8 cellular contexts compared by ENCODE assay signal in genomic region chr2:171893824-171894611, GRCh38. TPM values are rescaled to one million over a fixed set of nuclear protein-coding genes. Genes with fewer than 3 reads are reported as not detected.
DNase-seq lines count a peak whose midpoint lies in the region; ATAC-seq and TF ChIP-seq lines count a peak whose summit lies in the region.

SLC25A12 (minus strand) TSS chr2:171894244; CDS start chr2:171894214, 30 bp downstream.

- H3K27me3 ChIP-seq in GM23338 (ENCODE audit: insufficient read depth) (no peaks in the 10 kb centered on the region), neural cell (ENCODE audit: insufficient read depth, low read depth, low read length) (no peaks in the 10 kb centered on the region)

- DNase-seq in EH (ENCODE audit: low read depth) (peak; percentile 79), GM23338 (ENCODE audit: low spot score) (peak; percentile 96), LHCN-M2 (ENCODE audit: low read depth) (peak; percentile 85), SIG-M5 treated with dmso at 0.1 percent for 504 hours (lab: John Stamatoyannopoulos, UW; ENCODE audit: unreplicated experiment) (peak; percentile 83), activated gamma-delta T cell (lab: John Stamatoyannopoulos, UW) (peak; percentile 52), foreskin fibroblast (peak; percentile 84 to 95)
- DNase-seq in stimulated activated naive CD8-positive, alpha-beta T cell treated with anti-CD3 and anti-CD28 coated beads, Interleukin-15, amount 100 ng/mL, for 72 hours = peak; percentile 72 to 78

- H3K9ac ChIP-seq in neural cell (ENCODE audit: low read length) = peak within 1 kb of the TSS; percentile 81

- H4K20me1 ChIP-seq in GM23338 (replicated peaks; ENCODE audit: insufficient read depth) (no peaks in the 10 kb centered on the region), neural cell (ENCODE audit: insufficient read depth) (no peaks in the 10 kb centered on the region)

- peak within 1 kb of the TSS; percentile 73 for H3K27ac Mint-ChIP-seq in GM23338
- H3K27ac Mint-ChIP-seq in stimulated activated naive CD8-positive, alpha-beta T cell treated with anti-CD3 and anti-CD28 coated beads, Interleukin-15, amount 100 ng/mL, for 72 hours = peak within 1 kb of the TSS; percentile 92 to 98

- no peaks in the 10 kb centered on the region for H3K79me2 ChIP-seq in GM23338 (replicated peaks; ENCODE audit: insufficient read depth)
- peaks cover 30% of the 10 kb centered on the region for H3K79me2 ChIP-seq in neural cell (replicated peaks; ENCODE audit: insufficient read depth, low read length)

- peaks cover 15% of the 10 kb centered on the region for H3K4me1 Mint-ChIP-seq in GM23338
- H3K4me1 Mint-ChIP-seq in stimulated activated naive CD8-positive, alpha-beta T cell treated with anti-CD3 and anti-CD28 coated beads, Interleukin-15, amount 100 ng/mL, for 72 hours = peaks cover 45% of the 10 kb centered on the region

- TF ChIP-seq EP300 in neural cell (conservative IDR thresholded peaks at IDR 0.05; ENCODE audit: poor library complexity, severe bottlenecking) = peak; percentile 58

- peak within 1 kb of the TSS; percentile 98 for H2AFZ ChIP-seq in GM23338
- peak within 1 kb of the TSS; percentile 86 for H2AFZ ChIP-seq in neural cell (ENCODE audit: low read depth, low read length)

- peak; percentile 44 for TF ChIP-seq RAD21 in neural cell (conservative IDR thresholded peaks at IDR 0.05)

- peaks cover 15% of the 10 kb centered on the region for H3K9me3 Mint-ChIP-seq in GM23338
- no peaks in the 10 kb centered on the region for H3K9me3 Mint-ChIP-seq in stimulated activated naive CD8-positive, alpha-beta T cell treated with anti-CD3 and anti-CD28 coated beads, Interleukin-15, amount 100 ng/mL, for 72 hours

- H3K4me3 ChIP-seq in GM23338 = peak within 1 kb of the TSS; percentile 97
- peak within 1 kb of the TSS; percentile 96 to 98 for H3K4me3 ChIP-seq in foreskin fibroblast (ENCODE audit: low read depth in 1 of 2, low read length in 2 of 2)
- peak within 1 kb of the TSS; percentile 78 for H3K4me3 ChIP-seq in neural cell (ENCODE audit: low read length)

- TF ChIP-seq CTCF in GM23338 (conservative IDR thresholded peaks at IDR 0.05; ENCODE audit: low read depth in 2 of 2) (no peak), foreskin fibroblast (IDR thresholded peaks at IDR 0.05; ENCODE audit: low read depth, low read length) (no peak), neural cell (IDR thresholded peaks at IDR 0.05; ENCODE audit: poor library complexity, severe bottlenecking) (no peak)

- H3K27me3 Mint-ChIP-seq in GM23338 (ENCODE audit: insufficient read depth, low read depth, poor library complexity) = peaks cover 7% of the 10 kb centered on the region
- no peaks in the 10 kb centered on the region for H3K27me3 Mint-ChIP-seq in stimulated activated naive CD8-positive, alpha-beta T cell treated with anti-CD3 and anti-CD28 coated beads, Interleukin-15, amount 100 ng/mL, for 72 hours

- peak within 1 kb of the TSS; percentile 80 for H3K4me2 ChIP-seq in GM23338
- peak within 1 kb of the TSS; percentile 91 for H3K4me2 ChIP-seq in neural cell (ENCODE audit: low read length)

- peak; percentile 97 for ATAC-seq in GM23338
- ATAC-seq in stimulated activated naive CD8-positive, alpha-beta T cell treated with anti-CD3 and anti-CD28 coated beads, Interleukin-15, amount 100 ng/mL, for 72 hours = peak; percentile 98

- peak within 1 kb of the TSS; percentile 91 for H3K4me3 Mint-ChIP-seq in GM23338
- H3K4me3 Mint-ChIP-seq in stimulated activated naive CD8-positive, alpha-beta T cell treated with anti-CD3 and anti-CD28 coated beads, Interleukin-15, amount 100 ng/mL, for 72 hours = peak within 1 kb of the TSS; percentile 91 to 96

- no peaks in the 10 kb centered on the region for H3K9me3 ChIP-seq in neural cell (ENCODE audit: low read length)

- peaks cover 4% of the 10 kb centered on the region; the same call in 1 of the 2 replicates for H3K4me1 ChIP-seq in GM23338 (ENCODE audit: insufficient read depth)

- H3F3A ChIP-seq in GM23338 (replicated peaks; ENCODE audit: low read depth) = no peaks in the 10 kb centered on the region
- H3F3A ChIP-seq in neural cell (ENCODE audit: insufficient read depth, low read length, poor library complexity, severe bottlenecking) = no peaks in the 10 kb centered on the region

- H3K36me3 ChIP-seq in GM23338 (ENCODE audit: insufficient read depth) (no peaks in the 10 kb centered on the region; the same call in 1 of the 2 replicates), neural cell (ENCODE audit: insufficient read depth, low read length) (peaks cover 6% of the 10 kb centered on the region)

- H3K27ac ChIP-seq in GM23338 (ENCODE audit: low read depth) = no peak within 1 kb of the TSS
- H3K27ac ChIP-seq in neural cell (ENCODE audit: low read length) = peak within 1 kb of the TSS; percentile 77

- H3K36me3 Mint-ChIP-seq in GM23338 (ENCODE audit: low read depth) = peaks cover 8% of the 10 kb centered on the region; the same call in 2 of the 3 replicates

- H3K9me2 ChIP-seq in GM23338 (ENCODE audit: insufficient read depth) (no peaks in the 10 kb centered on the region), neural cell (ENCODE audit: insufficient read depth, low read length) (no peaks in the 10 kb centered on the region)

TF ChIP-seq in GM23338, 12 proteins besides CTCF, POLR2A, EP300 and RAD21:
- TF ChIP-seq POLR2AphosphoS5 (IDR thresholded peaks at IDR 0.05; ENCODE audit: low read depth) (peak; percentile 77), CREB1 (CRISPR knock-in tag; IDR thresholded peaks at IDR 0.05; ENCODE audit: low read depth) (no peak)

TF ChIP-seq in neural cell, 6 proteins besides CTCF, POLR2A, EP300 and RAD21:
- TF ChIP-seq REST (IDR thresholded peaks at IDR 0.05; ENCODE audit: borderline replicate concordance) (no peak), MXI1 (conservative IDR thresholded peaks at IDR 0.05; ENCODE audit: poor library complexity, severe bottlenecking) (peak; percentile 86), SMC3 (conservative IDR thresholded peaks at IDR 0.05; ENCODE audit: poor library complexity) (peak; percentile 55), POLR2AphosphoS5 (IDR thresholded peaks at IDR 0.05) (peak; percentile 88), TAF1 (IDR thresholded peaks at IDR 0.05; ENCODE audit: low read depth) (peak; percentile 64)

RNA-seq across cellular contexts. Expression of gene SLC25A12, which starts in this region (rescaled TPM):
- 10.7 and 14.8 TPM in 2 replicates for total RNA-seq in GM23338 (2014; rRNA removed; shearing (Covaris generic))
- polyA plus RNA-seq in GM23338 (2016; fragmentation: Nextera tagmentation; extraction: Ambion mirVana) (4.8 and 6.2 TPM in 2 replicates), neural cell (111 and 122 TPM in 2 replicates)
- 15.4 and 20.0 TPM in 2 replicates for total RNA-seq in LHCN-M2 (2014; rRNA removed)
- polyA plus RNA-seq in LHCN-M2 (2012) = 6.8 TPM
- polyA minus RNA-seq in neural cell = 106 and 114 TPM in 2 replicates

Comparison
In these comparisons a context has a peak if more than half of its experiments do, and no peak if none do; other contexts are left out.
1. RNA of gene SLC25A12 (polyA plus RNA-seq): 111 to 122 TPM in neural cell; 4.8 to 6.2 TPM in GM23338; every median in the first group is over 10 times any median in the second.
2. Peak in every context shown above with its lines, with median percentiles within 50 percentile points of each other: DNase-seq and H3K4me3 ChIP-seq.